1 cellular context compared by ENCODE assay signal in the genomic region with DNA sequence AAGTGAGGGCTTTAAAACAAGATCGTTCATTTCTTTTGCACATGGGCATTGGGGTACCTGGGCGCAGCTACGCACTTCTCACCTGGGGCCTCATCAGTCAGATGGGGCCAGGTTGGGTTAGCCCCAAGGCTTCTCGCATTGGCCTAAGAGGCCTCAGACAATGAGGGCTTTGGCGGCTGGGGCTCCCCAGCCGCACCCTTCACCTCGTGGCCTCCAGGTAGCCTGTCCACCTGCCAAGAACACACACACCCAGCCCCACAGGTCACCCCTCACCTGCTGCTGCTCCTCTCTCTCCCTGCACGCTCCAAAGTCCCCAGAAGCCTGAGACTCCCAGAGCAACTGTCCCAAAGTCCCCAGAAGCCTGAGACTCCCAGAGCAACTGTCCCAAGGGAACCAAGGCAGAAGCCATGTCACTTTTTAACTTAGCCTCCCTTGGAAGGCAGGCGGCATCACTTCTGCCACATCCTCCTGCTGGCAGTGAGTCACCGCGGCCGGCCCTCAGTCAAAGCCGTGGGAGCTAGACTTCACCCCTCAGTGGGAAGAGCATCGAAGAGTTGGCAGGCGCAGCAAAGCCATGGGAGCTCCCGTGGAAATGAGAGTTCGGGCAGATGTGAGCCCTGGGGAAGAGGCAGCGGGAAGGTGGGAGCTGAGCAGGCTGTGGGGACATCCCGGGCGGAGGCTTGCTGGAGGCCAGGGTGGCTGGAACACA.
TF ChIP-seq lines count a peak whose summit lies in the region.

No MANE protein-coding gene starts in this region.

TF ChIP-seq in HepG2, 621 proteins besides CTCF, POLR2A, EP300 and RAD21 (continued from another document):
- TF ChIP-seq MXI1 (IDR thresholded peaks at IDR 0.05; ENCODE audit: borderline replicate concordance, low read depth, low read length): no peak
- TF ChIP-seq AGO2 (optimal IDR thresholded peaks at IDR 0.05; ENCODE audit: low read depth, low read length): peak; percentile 52
- no peak for TF ChIP-seq ZFP1 (CRISPR knock-in tag; IDR thresholded peaks at IDR 0.05)
